22 cellular contexts compared by ENCODE assay signal in the genomic region with DNA sequence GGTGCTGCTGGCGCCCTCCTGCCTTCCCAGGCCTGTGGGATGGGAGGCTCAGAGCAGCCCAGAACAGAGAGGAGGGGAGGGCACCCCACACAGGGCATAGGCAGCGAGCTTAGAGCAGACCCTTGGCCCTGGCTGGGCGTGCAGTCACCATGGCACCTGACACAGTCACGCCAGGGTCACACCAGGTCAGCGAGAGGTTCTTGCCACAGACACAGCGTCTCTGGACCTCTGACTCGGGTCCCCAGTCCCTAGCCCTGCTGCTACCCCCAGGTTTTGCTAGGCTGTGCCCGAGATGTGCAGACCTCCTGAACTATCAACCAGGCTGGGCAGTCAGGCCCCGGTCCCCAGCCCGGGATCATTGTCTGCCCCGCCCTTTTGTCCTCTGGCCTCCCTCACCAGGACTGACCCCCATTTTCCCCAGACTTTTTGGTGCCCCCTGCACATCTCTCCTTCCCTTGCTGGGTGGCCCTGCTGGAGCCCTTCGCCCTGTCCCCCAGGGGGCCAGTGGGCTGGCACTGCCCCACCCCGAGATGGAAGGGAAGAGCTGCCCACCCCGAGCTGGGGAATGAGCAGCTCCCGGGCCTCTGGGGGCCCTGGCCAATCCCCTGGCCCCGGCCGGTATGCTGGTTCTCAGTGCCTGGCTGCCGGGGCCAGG. TPM values are rescaled to one million over a fixed set of nuclear protein-coding genes. Genes with fewer than 3 reads are reported as not detected.
A peak's percentile ranks its signal among the peaks of the same experiment; 100 is the strongest.
DNase-seq lines count a peak whose midpoint lies in the region; ATAC-seq, FAIRE-seq and TF ChIP-seq lines count a peak whose summit lies in the region.
"Had no signal": no experiment of that assay in that cellular context is flagged by ENCODE, and none has a peak within 500 bp of the region (broad histone marks: within the 10 kb centered on the region; RNA-seq: fewer than 3 reads in every experiment).

No MANE protein-coding gene starts in this region.

- H2AFZ ChIP-seq in K562 (ENCODE audit: low read depth, low read length) (0 out of 2 replicates have a peak overlapping the region, but pooled peaks have one; percentile 75), mesenchymal stem cell (ENCODE audit: low read depth, low read length) (no peak overlapping the region)

- H3K27ac Mint-ChIP-seq in activated CD8-positive, alpha-beta T cell treated with anti-CD3 and anti-CD28 coated beads for 36 hours = no peak overlapping the region
- H3K27ac Mint-ChIP-seq: HFFc6 had no signal

- H4K91ac ChIP-seq in mesenchymal stem cell (ENCODE audit: low read length) = peak overlapping the region; percentile 90

- H3K4me1 Mint-ChIP-seq in activated CD8-positive, alpha-beta T cell treated with anti-CD3 and anti-CD28 coated beads for 36 hours (ENCODE audit: low read depth) = no peaks in the 10 kb centered on the region

- H3K9me1 ChIP-seq in K562 (ENCODE audit: control insufficient read depth, insufficient read depth, low read length) = no peaks in the 10 kb centered on the region

- peak in 2 of 5 donors; percentile 19 to 57 for DNase-seq in heart left ventricle
- no peak for DNase-seq in Right ventricle myocardium superior
- DNase-seq in K562 (ENCODE audit: extremely low read depth in 1 of 4, low spot score in 3 of 4) = no peak
- DNase-seq in mesenchymal stem cell = no peak
- DNase-seq in tibial artery = no peak
- DNase-seq in activated CD8-positive, alpha-beta T cell treated with anti-CD3 and anti-CD28 coated beads for 36 hours = no peak
- DNase-seq in small intestine = no peak
- DNase-seq: 8988T, DND-41, GOT3, HFFc6, Karpas-422, MG63, NCI-H1092, NCI-H146, NCI-H2081 treated with DMSO at 0.1 percent for 48 hours, NCI-H2227 treated with DMSO at 0.1 percent for 48 hours, NCI-H524 treated with DMSO at 0.1 percent for 48 hours, SHP77 had no signal

- intact Hi-C loops in heart left ventricle (cut with DNase I) (no loop called here), Right ventricle myocardium superior (cut with DNase I) (no loop called here), K562 (cut with micrococcal nuclease) (no loop called here), tibial artery (cut with DNase I; ENCODE audit: low total_unique reads) (loop anchor here (10.0 kb wide), 1 partner anchor 54 kb away; no protein-coding TSS in a partner anchor)
- intact Hi-C loops in activated CD8-positive, alpha-beta T cell treated with anti-CD3 and anti-CD28 coated beads for 36 hours (cut with micrococcal nuclease) = no loop called here

- H3K9me3 Mint-ChIP-seq in activated CD8-positive, alpha-beta T cell treated with anti-CD3 and anti-CD28 coated beads for 36 hours = no peaks in the 10 kb centered on the region
- H3K9me3 Mint-ChIP-seq: HFFc6 had no signal

- H2BK120ac ChIP-seq in mesenchymal stem cell (ENCODE audit: low read depth, low read length) = no peak overlapping the region

- H2BK5ac ChIP-seq in mesenchymal stem cell (ENCODE audit: low read depth, low read length, poor library complexity, severe bottlenecking) = no peak overlapping the region

- POLR2A ChIA-PET in K562 (lab: Yijun Ruan, JAX) = interaction anchor here (0.6 to 1.2 kb wide), 2 partner anchors 17 to 19 kb away, joined by 3 to 4 read pairs; no protein-coding TSS in a partner anchor
- POLR2A ChIA-PET in activated CD8-positive, alpha-beta T cell treated with anti-CD3 and anti-CD28 coated beads for 36 hours (lab: Charles Lee) = interaction anchor here (1.3 kb wide), 1 partner anchor 44 kb away, joined by 3 read pairs; no protein-coding TSS in a partner anchor

- peak overlapping the region in 1 of 2 experiments; percentile 82; a peak in 2 of 4 replicates for H3K9ac ChIP-seq in K562 (ENCODE audit: insufficient read depth in 1 of 2, low read depth in 2 of 2, low read length in 2 of 2)
- H3K9ac ChIP-seq in mesenchymal stem cell (ENCODE audit: low read length) = no peak overlapping the region

- no peak for TF ChIP-seq CTCF in heart left ventricle (IDR thresholded peaks at IDR 0.05)
- TF ChIP-seq CTCF in K562 (IDR thresholded peaks at IDR 0.05 in 2 of 3, conservative IDR thresholded peaks at IDR 0.05 in 1 of 3; ENCODE audit: insufficient read depth in 2 of 3, low read depth in 1 of 3, low read length in 3 of 3) = no peak
- no peak for TF ChIP-seq CTCF in tibial artery (IDR thresholded peaks at IDR 0.05)
- TF ChIP-seq CTCF in activated CD8-positive, alpha-beta T cell treated with anti-CD3 and anti-CD28 coated beads for 36 hours (IDR thresholded peaks at IDR 0.05) = no peak

- H3K4me1 ChIP-seq in heart left ventricle (peaks cover 26 to 82% (median 64%) of the 10 kb centered on the region in 12 donors), K562 (replicated peaks in 1 of 2; ENCODE audit: control insufficient read depth in 2 of 2, insufficient read depth in 2 of 2, low read length in 2 of 2) (peaks cover 14 to 68% of the 10 kb centered on the region in 2 experiments; a peak in 4 of 5 replicates), mesenchymal stem cell (ENCODE audit: control insufficient read depth, insufficient read depth, low read depth, low read length) (peaks cover 70% of the 10 kb centered on the region), tibial artery (peaks cover 4 to 71% (median 60%) of the 10 kb centered on the region in 4 donors), small intestine (ENCODE audit: control insufficient read depth in 2 of 2, insufficient read depth in 1 of 2, low read depth in 1 of 2, low read length in 1 of 2) (no peaks in the 10 kb centered on the region)

- no peaks in the 10 kb centered on the region for H3K79me2 ChIP-seq in K562 (ENCODE audit: control insufficient read depth, insufficient read depth, low read length)

- H3K18ac ChIP-seq in mesenchymal stem cell (ENCODE audit: low read depth in 1 of 2, low read length in 2 of 2) = peak overlapping the region in 1 of 2 experiments; percentile 88

- H3K27me3 Mint-ChIP-seq in activated CD8-positive, alpha-beta T cell treated with anti-CD3 and anti-CD28 coated beads for 36 hours = no peaks in the 10 kb centered on the region

- H3K23ac ChIP-seq in mesenchymal stem cell (ENCODE audit: low read length in 2 of 2) = no peak overlapping the region

- H3K4me3 Mint-ChIP-seq in activated CD8-positive, alpha-beta T cell treated with anti-CD3 and anti-CD28 coated beads for 36 hours = no peak overlapping the region
- H3K4me3 Mint-ChIP-seq: HFFc6 had no signal

- peaks cover 4% of the 10 kb centered on the region for H3K79me1 ChIP-seq in mesenchymal stem cell (replicated peaks; ENCODE audit: low read length, poor library complexity, severe bottlenecking)

- H3K14ac ChIP-seq in mesenchymal stem cell (ENCODE audit: low read length in 2 of 2) = peak overlapping the region in 1 of 2 experiments; percentile 20

- no peak overlapping the region for H3K4me2 ChIP-seq in K562 (ENCODE audit: insufficient read depth, low read length)
- H3K4me2 ChIP-seq in mesenchymal stem cell (ENCODE audit: low read length, poor library complexity, severe bottlenecking) = no peak overlapping the region

- H3K27me3 ChIP-seq in heart left ventricle (no peaks in the 10 kb centered on the region), K562 (ENCODE audit: control insufficient read depth in 2 of 2, insufficient read depth in 2 of 2, low read length in 2 of 2) (peaks cover 0 to 7% of the 10 kb centered on the region in 2 experiments; a peak in 1 of 5 replicates), mesenchymal stem cell (ENCODE audit: control insufficient read depth in 1 of 2, insufficient read depth in 1 of 2, low read length in 2 of 2) (peaks cover 0 to 10% of the 10 kb centered on the region in 2 experiments), tibial artery (no peaks in the 10 kb centered on the region), small intestine (ENCODE audit: control insufficient read depth in 2 of 2, insufficient read depth in 2 of 2, low read length in 2 of 2) (no peaks in the 10 kb centered on the region)
- H3K27me3 ChIP-seq: MG63 had no signal

- no peaks in the 10 kb centered on the region for H4K20me1 ChIP-seq in K562 (replicated peaks; ENCODE audit: control insufficient read depth, insufficient read depth, low read length)

- H3K27ac ChIP-seq in heart left ventricle (peak overlapping the region in 7 of 12 donors; percentile 57 to 90 (median 75)), K562 (ENCODE audit: extremely low read depth, low read depth, low read length) (no peak overlapping the region), mesenchymal stem cell (ENCODE audit: low read length, poor library complexity, severe bottlenecking) (no peak overlapping the region), tibial artery (peak overlapping the region; percentile 58 to 72), small intestine (ENCODE audit: low read depth in 1 of 2, low read length in 1 of 2) (no peak overlapping the region)

- H3K36me3 Mint-ChIP-seq in activated CD8-positive, alpha-beta T cell treated with anti-CD3 and anti-CD28 coated beads for 36 hours (ENCODE audit: low read depth) = no peaks in the 10 kb centered on the region

- H2AK5ac ChIP-seq in mesenchymal stem cell (ENCODE audit: low read length, severe bottlenecking) = peak overlapping the region; percentile 95

- no peaks in the 10 kb centered on the region for H3K36me3 ChIP-seq in heart left ventricle
- H3K36me3 ChIP-seq in K562 (ENCODE audit: control insufficient read depth, insufficient read depth, low read length) = no peaks in the 10 kb centered on the region
- peaks cover 0 to 6% of the 10 kb centered on the region in 2 experiments for H3K36me3 ChIP-seq in mesenchymal stem cell (ENCODE audit: control insufficient read depth in 1 of 2, insufficient read depth in 2 of 2, low read depth in 1 of 2, low read length in 2 of 2)
- no peaks in the 10 kb centered on the region for H3K36me3 ChIP-seq in tibial artery
- no peaks in the 10 kb centered on the region for H3K36me3 ChIP-seq in small intestine (ENCODE audit: control insufficient read depth in 2 of 2, insufficient read depth in 2 of 2, low read length in 2 of 2)
- H3K36me3 ChIP-seq: MG63 had no signal

- FAIRE-seq in K562 (lab: Jason Lieb, UNC) (no peak), small intestine (lab: Jason Lieb, UNC) (no peak)
- FAIRE-seq: G401.6 had no signal

- H4K8ac ChIP-seq in mesenchymal stem cell (ENCODE audit: low read length) = no peak overlapping the region

- TF ChIP-seq POLR2A in heart left ventricle (IDR thresholded peaks at IDR 0.05) (no peak), K562 (conservative IDR thresholded peaks at IDR 0.05) (no peak)

- in situ Hi-C loops in K562 (cut with MboI) = no loop called here

- 84 to 92% (median 90%) methylated on average over 14 to 18 of the region's 18 CpGs for WGBS in heart left ventricle, 4 donors
- WGBS in K562 (ENCODE audit: insufficient coverage, low coverage, missing lambda C conversion rate) = 55% methylated on average over 16 of the region's 18 CpGs
- 93% methylated on average over 17 of the region's 18 CpGs for whole genome bisulfite sequencing in mesenchymal stem cell
- 80 to 88% (median 85%) methylated on average over 16 to 18 of the region's 18 CpGs for WGBS in small intestine, 3 donors

- H2BK12ac ChIP-seq in mesenchymal stem cell (ENCODE audit: low read length in 2 of 2) = peak overlapping the region; percentile 76 to 88

- no peak overlapping the region for H2BK15ac ChIP-seq in mesenchymal stem cell (ENCODE audit: low read depth, poor library complexity, severe bottlenecking)

- H3K9me3 ChIP-seq in heart left ventricle = no peaks in the 10 kb centered on the region
- no peaks in the 10 kb centered on the region for H3K9me3 ChIP-seq in K562 (replicated peaks; ENCODE audit: control insufficient read depth, insufficient read depth, low read depth, low read length)
- no peaks in the 10 kb centered on the region for H3K9me3 ChIP-seq in mesenchymal stem cell (ENCODE audit: control insufficient read depth, low read length)
- H3K9me3 ChIP-seq in tibial artery = no peaks in the 10 kb centered on the region
- H3K9me3 ChIP-seq in small intestine (ENCODE audit: control insufficient read depth, low read depth) = no peaks in the 10 kb centered on the region
- H3K9me3 ChIP-seq: MG63 had no signal

- no peak for TF ChIP-seq EP300 in K562 (IDR thresholded peaks at IDR 0.05; ENCODE audit: low read length)

- CTCF ChIA-PET in K562 (lab: Yijun Ruan, JAX; ENCODE audit: low intra/inter-chr PET ratio) = interaction anchor here (0.5 kb wide), 1 partner anchor 9 kb away, joined by 5 read pairs; no protein-coding TSS in a partner anchor
- CTCF ChIA-PET in activated CD8-positive, alpha-beta T cell treated with anti-CD3 and anti-CD28 coated beads for 36 hours (lab: Charles Lee) = no interaction called here

- BruUV-seq in K562 (replicated peaks; lab: Mats Ljungman, UMichigan) = no TSS peak

- no peak for ATAC-seq in heart left ventricle
- ATAC-seq in Right ventricle myocardium superior (ENCODE audit: poor library complexity) = no peak
- ATAC-seq in K562 = no peak
- ATAC-seq in HG03025 (IDR thresholded peaks at IDR 0.05; ENCODE audit: low FRiP score, unreplicated experiment) = no peak
- ATAC-seq in activated CD8-positive, alpha-beta T cell treated with anti-CD3 and anti-CD28 coated beads for 36 hours = no peak
- ATAC-seq: Panc1 had no signal

- H3K4me3 ChIP-seq in heart left ventricle = no peak overlapping the region
- H3K4me3 ChIP-seq in K562 = no peak overlapping the region
- H3K4me3 ChIP-seq in mesenchymal stem cell (ENCODE audit: insufficient read depth in 1 of 2, low read depth in 1 of 2, low read length in 2 of 2) = no peak overlapping the region
- H3K4me3 ChIP-seq in tibial artery = no peak overlapping the region
- H3K4me3 ChIP-seq in small intestine (ENCODE audit: low read depth in 1 of 2, low read length in 2 of 2) = no peak overlapping the region
- H3K4me3 ChIP-seq: MG63 had no signal

- H3K4ac ChIP-seq in mesenchymal stem cell (ENCODE audit: low read depth in 1 of 2, low read length in 2 of 2) = peak overlapping the region in 1 of 2 experiments; percentile 52

- TF ChIP-seq RAD21 in K562 (CRISPR knock-in tag; conservative IDR thresholded peaks at IDR 0.05 in 1 of 2, IDR thresholded peaks at IDR 0.05 in 1 of 2) = no peak

RNA-seq across cellular contexts. Expression of a gene that starts 24.5 kb away (rescaled TPM):
- total RNA-seq in heart left ventricle (10 to 100 TPM; 12.1 to 47.3 (median 22.1) TPM), Right ventricle myocardium superior (16.8 TPM), K562 (2014; rRNA removed) (7.1 and 12.0 TPM in 2 replicates), K562 (2014; rRNA removed; fragmentation: Illumina TruSeq; extraction: Trizol) (0.69 and 0.73 TPM in 2 replicates), K562 (2015; rRNA removed; fragmentation: Illumina TruSeq; extraction: Trizol) (2.3 and 2.8 TPM in 2 replicates), K562 (2021) (26.7 and 31.4 TPM in 2 replicates)
- polyA plus RNA-seq in heart left ventricle (10 to 100 TPM in 1 of 2 donors, 1 to 10 TPM in 1; 8.0 to 12.1 TPM), K562 (2011; rRNA removed) (1.2 and 2.2 TPM in 2 replicates), K562 (2014; fragmentation: Illumina TruSeq; extraction: Trizol) (2.6 and 6.3 TPM in 2 replicates), K562 (2014; fragmentation: Nextera tagmentation; extraction: Ambion mirVana) (under 1 TPM; 0.03 to 0.04 TPM), K562 (2014; rRNA removed) (8.2 and 8.6 TPM in 2 replicates), small intestine (10 to 100 TPM in 1 of 3 donors, 1 to 10 TPM in 2; 1.8 to 19.8 (median 1.9) TPM)
- 19.9 and 65.7 TPM in 2 replicates for total RNA-seq in K562 (2011; cell fraction: chromatin; rRNA removed; ENCODE audit: low replicate concordance)
- 52.4 and 65.7 TPM in 2 replicates for total RNA-seq in K562 (2011; cell fraction: nucleolus; rRNA removed)
- total RNA-seq in K562 (2011; cell fraction: nucleoplasm; rRNA removed) = 25.2 and 35.0 TPM in 2 replicates
- 2.9 and 4.9 TPM in 2 replicates for polyA plus RNA-seq in K562 (2011; cell fraction: cytosol; rRNA removed)
- polyA plus RNA-seq in K562 (2011; cell fraction: nucleus; rRNA removed) = 13.3 and 22.9 TPM in 2 replicates
- polyA plus RNA-seq in K562 (2012) = 10.2 and 14.1 TPM in 2 replicates
- polyA minus RNA-seq in K562 (2011; rRNA and poly(A)+ RNA removed) = 2.0 and 2.8 TPM in 2 replicates
- polyA minus RNA-seq in K562 (2011; cell fraction: cytosol; rRNA and poly(A)+ RNA removed) = 35.0 and 45.4 TPM in 2 replicates
- 15.9 and 18.9 TPM in 2 replicates for polyA minus RNA-seq in K562 (2011; cell fraction: nucleus; rRNA and poly(A)+ RNA removed)
- polyA plus RNA-seq in mesenchymal stem cell (2013, experiment 1 of 2) = 15.4 TPM
- polyA plus RNA-seq in mesenchymal stem cell (2013, experiment 2 of 2) = 13.5 TPM
- total RNA-seq in activated CD8-positive, alpha-beta T cell treated with anti-CD3 and anti-CD28 coated beads for 36 hours = 10 to 100 TPM; 45.7 to 47.6 TPM

Comparison
In these comparisons a context has a peak if more than half of its experiments do, and no peak if none do; other contexts are left out.
1. H3K27ac ChIP-seq: peak in heart left ventricle (7 of 12) and tibial artery (2 of 2); none in K562 (single experiment), mesenchymal stem cell (single experiment) and small intestine (0 of 2).